ENCODE assay signal across 25 cellular contexts in the genomic region with DNA sequence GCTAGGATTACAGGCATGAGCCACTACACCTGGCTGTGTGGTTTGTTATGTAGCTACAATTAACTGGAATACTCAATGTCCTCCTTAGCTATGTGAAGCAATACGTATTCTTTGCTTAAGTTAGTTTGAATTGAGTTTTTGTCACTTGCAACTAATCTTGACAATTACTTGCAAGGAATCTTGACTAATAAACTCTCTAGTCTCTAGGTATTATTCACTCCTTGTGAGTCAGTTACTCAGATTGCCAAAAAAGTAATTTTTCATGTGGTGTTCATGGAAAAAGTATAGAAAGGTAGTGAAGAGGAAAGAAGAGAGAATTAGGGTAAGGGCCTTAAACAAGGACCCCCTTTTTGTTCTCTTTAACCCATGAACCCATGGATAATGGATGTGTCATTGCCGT.
"Had no signal": no experiment of that assay in that cellular context is flagged by ENCODE, and none has a peak within 500 bp of the region (broad histone marks: within the 10 kb centered on the region; RNA-seq: fewer than 3 reads in every experiment).

No MANE protein-coding gene starts in this region.

- H3K27ac ChIP-seq: coronary artery, dorsolateral prefrontal cortex, epithelial cell of prostate, foreskin keratinocyte, heart right ventricle, left lung, lower lobe of right lung had no signal

- H3K4me3 Mint-ChIP-seq: mesothelial cell of epicardium, naive B cell had no signal

- H3K27ac Mint-ChIP-seq: mesothelial cell of epicardium, naive B cell had no signal

- H3K4me3 ChIP-seq: coronary artery, dorsolateral prefrontal cortex, heart right ventricle, left lung, lower lobe of right lung, mucosa of descending colon had no signal

- H3K9me3 Mint-ChIP-seq: mesothelial cell of epicardium, naive B cell had no signal

- H3K36me3 ChIP-seq: heart right ventricle, left lung, lower lobe of right lung had no signal

- H3K36me3 Mint-ChIP-seq: mesothelial cell of epicardium, naive B cell had no signal

- H3K27me3 ChIP-seq: dorsolateral prefrontal cortex, foreskin keratinocyte, left lung had no signal

- FAIRE-seq: colon, endothelial cell of umbilical vein, frontal cortex, islet of Langerhans, keratinocyte had no signal

- DNase-seq: dermis blood vessel endothelial cell; dorsolateral prefrontal cortex; effector CD4-positive, alpha-beta T cell; effector memory CD4-positive, alpha-beta T cell; erythroblast; foreskin keratinocyte; glutamatergic neuron; head of caudate nucleus; heart right ventricle; hippocampal formation; left cardiac atrium; left lung; left ventricle myocardium superior; lower lobe of right lung; mesenchymal stem cell; mucosa of descending colon; naive B cell had no signal

- H3K9me3 ChIP-seq: heart right ventricle, left lung, lower lobe of right lung, mucosa of descending colon had no signal

- H3K4me1 Mint-ChIP-seq: naive B cell had no signal
